8 cellular contexts compared by ENCODE assay signal in genomic region chr6:142377112-142377848, GRCh38.
A peak's percentile ranks its signal among the peaks of the same experiment; 100 is the strongest.
DNase-seq lines count a peak whose midpoint lies in the region; ATAC-seq and TF ChIP-seq lines count a peak whose summit lies in the region.

No MANE protein-coding gene starts in this region.

- 38 to 43% methylated on average over 11 of the region's 11 CpGs for WGBS in esophagus squamous epithelium, 2 donors
- WGBS in smooth muscle cell (ENCODE audit: low lambda C conversion rate), result 33% methylated on average over 11 of the region's 11 CpGs

- no peaks in the 10 kb centered on the region for H3K27me3 ChIP-seq in esophagus squamous epithelium
- no peaks in the 10 kb centered on the region for H3K27me3 ChIP-seq in smooth muscle cell (ENCODE audit: low read depth)

- peak overlapping the region; percentile 13 for H3K9ac ChIP-seq in smooth muscle cell (ENCODE audit: low read depth)

- peak overlapping the region in 1 of 4 donors; percentile 5 for H3K4me3 ChIP-seq in esophagus squamous epithelium
- H3K4me3 ChIP-seq in smooth muscle cell, result no peak overlapping the region

- intact Hi-C loops in esophagus squamous epithelium (cut with DNase I), result no loop called here

- H3K79me2 ChIP-seq in smooth muscle cell (ENCODE audit: low read depth), result no peaks in the 10 kb centered on the region

- H3F3A ChIP-seq in smooth muscle cell (ENCODE audit: low read depth), result peaks cover 16% of the 10 kb centered on the region

- peak overlapping the region; percentile 72 for H2AFZ ChIP-seq in smooth muscle cell (ENCODE audit: low read depth)

- H3K9me3 ChIP-seq in esophagus squamous epithelium (no peaks in the 10 kb centered on the region), smooth muscle cell (replicated peaks; ENCODE audit: low read depth) (no peaks in the 10 kb centered on the region)

- no peak for TF ChIP-seq POLR2A in esophagus squamous epithelium (IDR thresholded peaks at IDR 0.05)

- H3K27ac ChIP-seq in esophagus squamous epithelium (peak overlapping the region in 3 of 4 donors; percentile 18 to 57 (median 30)), smooth muscle cell (ENCODE audit: low read depth) (peak overlapping the region; percentile 89)

- H3K4me1 ChIP-seq in esophagus squamous epithelium (peaks cover 0 to 39% (median 12%) of the 10 kb centered on the region in 3 donors), smooth muscle cell (ENCODE audit: low read depth) (peaks cover 40% of the 10 kb centered on the region)

- H3K36me3 ChIP-seq in esophagus squamous epithelium (peaks cover 0 to 4% (median 0%) of the 10 kb centered on the region in 3 donors), smooth muscle cell (ENCODE audit: low read depth) (no peaks in the 10 kb centered on the region)

- H3K4me2 ChIP-seq in smooth muscle cell, result peak overlapping the region; percentile 76

- H4K20me1 ChIP-seq in smooth muscle cell (ENCODE audit: low read depth), result no peaks in the 10 kb centered on the region

- peak; percentile 7 to 13 for DNase-seq in NCI-H2081 (lab: John Stamatoyannopoulos, UW)
- no peak for DNase-seq in NCI-H2081 treated with DMSO at 0.1 percent for 48 hours (lab: John Stamatoyannopoulos, UW)
- peak; percentile 75 for DNase-seq in NCI-H69 (lab: John Stamatoyannopoulos, UW)
- DNase-seq in esophagus squamous epithelium (lab: John Stamatoyannopoulos, UW), result no peak
- DNase-seq in smooth muscle cell (lab: John Stamatoyannopoulos, UW; ENCODE audit: unreplicated experiment), result no peak
- DNase-seq in NCI-H1694 (lab: John Stamatoyannopoulos, UW), result no peak
- no peak for DNase-seq in NCI-H1092 (lab: John Stamatoyannopoulos, UW)

- no peak for TF ChIP-seq CTCF in esophagus squamous epithelium (IDR thresholded peaks at IDR 0.05)
- TF ChIP-seq CTCF in smooth muscle cell (IDR thresholded peaks at IDR 0.05; ENCODE audit: borderline replicate concordance, insufficient read depth, poor library complexity, severe bottlenecking), result no peak

- no peak for ATAC-seq in GM21360 (IDR thresholded peaks at IDR 0.05; ENCODE audit: unreplicated experiment)

Comparison
In these comparisons a context has a peak if more than half of its experiments do, and no peak if none do; other contexts are left out.
1. DNase-seq: peak in NCI-H2081 (2 of 2) and NCI-H69 (single experiment); none in NCI-H2081 treated with DMSO at 0.1 percent for 48 hours (single experiment), esophagus squamous epithelium (single experiment), smooth muscle cell (single experiment), NCI-H1694 (single experiment) and NCI-H1092 (single experiment).